35 cellular contexts compared by ENCODE assay signal in the genomic region with DNA sequence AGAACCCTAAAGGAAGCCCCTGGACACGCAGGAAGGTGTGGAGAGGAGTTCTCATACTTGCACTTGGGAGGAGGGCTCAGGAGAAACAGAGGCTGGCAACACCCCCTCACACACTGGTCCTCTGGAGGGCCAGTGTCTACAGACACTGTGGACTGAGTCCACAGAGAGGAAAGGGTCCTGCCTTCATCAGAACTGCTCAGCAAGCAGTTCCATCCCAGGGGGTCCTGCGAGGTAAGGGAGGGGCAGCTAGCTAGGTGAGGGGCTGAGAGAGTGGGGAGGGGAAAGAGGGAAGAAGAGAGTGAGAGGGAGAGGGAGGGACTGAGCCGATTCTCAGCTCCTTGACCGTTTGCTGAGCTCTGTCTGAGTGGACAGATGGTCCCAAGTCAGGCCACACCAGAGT. TPM values are rescaled to one million over a fixed set of nuclear protein-coding genes. Genes with fewer than 3 reads are reported as not detected.
"Had no signal": no experiment of that assay in that cellular context is flagged by ENCODE, and none has a peak within 500 bp of the region (broad histone marks: within the 10 kb centered on the region; RNA-seq: fewer than 3 reads in every experiment).

No MANE protein-coding gene starts in this region.

- DNase-seq: activated CD4-positive, alpha-beta memory T cell treated with anti-CD3 and anti-CD28 coated beads for 36 hours; activated CD4-positive, alpha-beta T cell treated with anti-CD3 and anti-CD28 coated beads for 36 hours; activated CD4-positive, alpha-beta T cell treated with anti-CD3 and anti-CD28 coated beads, Interleukin-2, amount 10 ng/mL, durations not matched to agents 24 days and 14 days; activated CD4-positive, CD25-positive, alpha-beta regulatory T cell; activated CD4-positive, CD25-positive, alpha-beta regulatory T cell treated with anti-CD3 and anti-CD28 coated beads, Interleukin-2, amount 50 U/mL, for 72 hours; activated CD8-positive, alpha-beta memory T cell treated with anti-CD3 and anti-CD28 coated beads, Interleukin-2, amount 10 ng/mL, durations not matched to agents 7 days and 5 days; activated CD8-positive, alpha-beta memory T cell treated with anti-CD3 and anti-CD28 coated beads, Interleukin-2, amount 50 U/mL, for 4 hours; activated CD8-positive, alpha-beta T cell treated with anti-CD3 and anti-CD28 coated beads, Interleukin-2, amount 10 ng/mL, durations not matched to agents 7 days and 5 days; activated gamma-delta T cell treated with Interleukin-2 at 50 U/mL for 16 hours; activated naive CD4-positive, alpha-beta T cell treated with anti-CD3 and anti-CD28 coated beads, Interleukin-2, amount 50 U/mL, for 16 hours; activated naive CD4-positive, alpha-beta T cell treated with Interleukin-2 at 50 U/mL for 16 hours; activated naive CD8-positive, alpha-beta T cell treated with anti-CD3 and anti-CD28 coated beads for 36 hours; activated naive CD8-positive, alpha-beta T cell treated with anti-CD3 and anti-CD28 coated beads, Interleukin-2, amount 50 U/mL, for 24 hours; activated T-cell treated with anti-CD3 and anti-CD28 coated beads, Interleukin-2, amount 50 U/mL, for 1 hour; activated T-cell treated with anti-CD3 and anti-CD28 coated beads, Interleukin-2, amount 50 U/mL, for 72 hours; dorsolateral prefrontal cortex; effector memory CD4-positive, alpha-beta T cell; esophagus squamous epithelium; foreskin melanocyte; heart right ventricle; T-helper 1 cell; T-helper 17 cell; T1000; WERI-Rb-1 had no signal

- H3K4me3 ChIP-seq: ascending aorta, breast epithelium, coronary artery, dorsolateral prefrontal cortex, esophagus squamous epithelium, gastroesophageal sphincter, heart right ventricle had no signal

- H3K9me3 Mint-ChIP-seq: activated CD4-positive, alpha-beta memory T cell treated with anti-CD3 and anti-CD28 coated beads for 36 hours; activated CD4-positive, alpha-beta T cell treated with anti-CD3 and anti-CD28 coated beads, Interleukin-2, amount 10 ng/mL, durations not matched to agents 24 days and 14 days; activated naive CD8-positive, alpha-beta T cell treated with anti-CD3 and anti-CD28 coated beads for 36 hours; activated naive CD8-positive, alpha-beta T cell treated with anti-CD3 and anti-CD28 coated beads, Interleukin-2, amount 50 U/mL, for 24 hours; activated T-cell treated with anti-CD3 and anti-CD28 coated beads, Interleukin-2, amount 50 U/mL, for 72 hours; brain; central memory CD8-positive, alpha-beta T cell; dendritic cell treated with granulocyte-macrophage colony-stimulating factor and Interleukin-4, amounts not matched to agents 40 ng/mL and 50 ng/mL, for 4 days; T-helper 2 cell treated with Interferon-gamma antibody and Interleukin-4, amounts not matched to agents 5 μg/mL and 100 μg/mL, for 36 hours had no signal

- H3K9me3 ChIP-seq: ascending aorta, breast epithelium, esophagus squamous epithelium, gastroesophageal sphincter, heart right ventricle had no signal

- ATAC-seq: activated CD4-positive, alpha-beta T cell treated with anti-CD3 and anti-CD28 coated beads for 36 hours; activated CD8-positive, alpha-beta memory T cell treated with anti-CD3 and anti-CD28 coated beads, Interleukin-2, amount 10 ng/mL, durations not matched to agents 7 days and 5 days; activated CD8-positive, alpha-beta T cell treated with anti-CD3 and anti-CD28 coated beads, Interleukin-2, amount 10 ng/mL, durations not matched to agents 7 days and 5 days; activated naive CD8-positive, alpha-beta T cell treated with anti-CD3 and anti-CD28 coated beads, Interleukin-2, amount 50 U/mL, for 24 hours; activated T-cell treated with anti-CD3 and anti-CD28 coated beads, Interleukin-2, amount 50 U/mL, for 72 hours; gastroesophageal sphincter; heart right ventricle; T-helper 17 cell had no signal

- H3K27me3 Mint-ChIP-seq: activated CD4-positive, alpha-beta memory T cell treated with anti-CD3 and anti-CD28 coated beads for 36 hours had no signal

- H3K27me3 ChIP-seq: ascending aorta, breast epithelium, dorsolateral prefrontal cortex, gastroesophageal sphincter, heart right ventricle had no signal

- H3K4me1 ChIP-seq: breast epithelium had no signal

- H3K36me3 ChIP-seq: ascending aorta, breast epithelium, esophagus squamous epithelium, gastroesophageal sphincter, heart right ventricle, WERI-Rb-1 had no signal

- FAIRE-seq: endothelial cell of umbilical vein had no signal

- H3K27ac Mint-ChIP-seq: activated CD4-positive, alpha-beta memory T cell treated with anti-CD3 and anti-CD28 coated beads for 36 hours; activated CD4-positive, alpha-beta T cell treated with anti-CD3 and anti-CD28 coated beads for 36 hours; activated CD4-positive, alpha-beta T cell treated with anti-CD3 and anti-CD28 coated beads, Interleukin-2, amount 10 ng/mL, durations not matched to agents 24 days and 14 days; activated CD8-positive, alpha-beta memory T cell treated with anti-CD3 and anti-CD28 coated beads, Interleukin-2, amount 10 ng/mL, durations not matched to agents 7 days and 5 days; activated CD8-positive, alpha-beta T cell treated with anti-CD3 and anti-CD28 coated beads, Interleukin-2, amount 10 ng/mL, durations not matched to agents 7 days and 5 days; activated naive CD8-positive, alpha-beta T cell treated with anti-CD3 and anti-CD28 coated beads for 36 hours; activated naive CD8-positive, alpha-beta T cell treated with anti-CD3 and anti-CD28 coated beads, Interleukin-2, amount 50 U/mL, for 24 hours; activated T-cell treated with anti-CD3 and anti-CD28 coated beads, Interleukin-2, amount 50 U/mL, for 72 hours; dendritic cell treated with granulocyte-macrophage colony-stimulating factor and Interleukin-4, amounts not matched to agents 40 ng/mL and 50 ng/mL, for 4 days; T-helper 17 cell; T-helper 2 cell treated with Interferon-gamma antibody and Interleukin-4, amounts not matched to agents 5 μg/mL and 100 μg/mL, for 36 hours had no signal

- H3K27ac ChIP-seq: ascending aorta, breast epithelium, coronary artery, dorsolateral prefrontal cortex, epithelial cell of prostate, esophagus squamous epithelium, gastroesophageal sphincter, heart right ventricle, WERI-Rb-1 had no signal

- H3K36me3 Mint-ChIP-seq: activated CD4-positive, alpha-beta memory T cell treated with anti-CD3 and anti-CD28 coated beads for 36 hours; activated CD8-positive, alpha-beta memory T cell treated with anti-CD3 and anti-CD28 coated beads, Interleukin-2, amount 10 ng/mL, durations not matched to agents 7 days and 5 days; activated naive CD8-positive, alpha-beta T cell treated with anti-CD3 and anti-CD28 coated beads for 36 hours; brain had no signal

- H3K4me3 Mint-ChIP-seq: activated CD4-positive, alpha-beta memory T cell treated with anti-CD3 and anti-CD28 coated beads for 36 hours; activated CD4-positive, alpha-beta T cell treated with anti-CD3 and anti-CD28 coated beads for 36 hours; activated CD4-positive, alpha-beta T cell treated with anti-CD3 and anti-CD28 coated beads, Interleukin-2, amount 10 ng/mL, durations not matched to agents 24 days and 14 days; activated CD8-positive, alpha-beta memory T cell treated with anti-CD3 and anti-CD28 coated beads, Interleukin-2, amount 10 ng/mL, durations not matched to agents 7 days and 5 days; activated CD8-positive, alpha-beta T cell treated with anti-CD3 and anti-CD28 coated beads, Interleukin-2, amount 10 ng/mL, durations not matched to agents 7 days and 5 days; activated naive CD8-positive, alpha-beta T cell treated with anti-CD3 and anti-CD28 coated beads for 36 hours; activated naive CD8-positive, alpha-beta T cell treated with anti-CD3 and anti-CD28 coated beads, Interleukin-2, amount 50 U/mL, for 24 hours; activated T-cell treated with anti-CD3 and anti-CD28 coated beads, Interleukin-2, amount 50 U/mL, for 72 hours; brain; central memory CD8-positive, alpha-beta T cell; dendritic cell treated with granulocyte-macrophage colony-stimulating factor and Interleukin-4, amounts not matched to agents 40 ng/mL and 50 ng/mL, for 4 days; T-helper 17 cell; T-helper 2 cell treated with Interferon-gamma antibody and Interleukin-4, amounts not matched to agents 5 μg/mL and 100 μg/mL, for 36 hours had no signal

RNA-seq across cellular contexts. Expression of a gene that starts 17.7 kb away (rescaled TPM):
- total RNA-seq: dorsolateral prefrontal cortex, endothelial cell of umbilical vein, fibroblast of lung had no signal
- polyA plus RNA-seq: fibroblast of lung had no signal
